20 cellular contexts compared by ENCODE assay signal in the genomic region with DNA sequence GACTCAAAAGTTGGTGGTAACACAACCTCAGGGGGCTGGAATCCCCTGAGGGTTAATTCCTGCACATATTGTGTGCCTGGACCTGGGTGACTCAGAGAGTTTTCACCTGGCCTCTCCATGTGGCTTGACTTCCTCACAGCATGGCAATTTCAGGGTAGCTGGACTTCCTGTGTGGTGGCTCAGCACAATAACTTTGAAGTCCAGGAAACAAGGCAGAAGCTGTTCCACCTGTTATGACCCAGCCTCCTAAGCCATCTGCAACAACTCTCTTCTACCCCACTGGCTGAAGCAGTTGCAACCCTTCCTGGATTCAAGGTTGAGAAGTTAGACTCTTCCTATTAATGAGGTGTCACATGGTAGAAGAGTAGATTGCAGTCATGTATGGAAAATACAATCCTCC.
"Had no signal": no experiment of that assay in that cellular context is flagged by ENCODE, and none has a peak within 500 bp of the region (broad histone marks: within the 10 kb centered on the region; RNA-seq: fewer than 3 reads in every experiment).

No MANE protein-coding gene starts in this region.

- H3K4me2 ChIP-seq: smooth muscle cell had no signal

- ATAC-seq: activated T-cell treated with anti-CD3 and anti-CD28 coated beads, Interleukin-2, amount 50 U/mL, for 72 hours; left lung; naive thymus-derived CD8-positive, alpha-beta T cell; T-helper 17 cell had no signal

- H3K4me1 ChIP-seq: adrenal gland, ascending aorta, left lung, sigmoid colon, upper lobe of left lung had no signal

- DNase-seq: activated CD4-positive, alpha-beta T cell treated with anti-CD3 and anti-CD28 coated beads for 4 hours; activated CD4-positive, alpha-beta T cell treated with anti-CD3 and anti-CD28 coated beads, Interleukin-2, amount 50 U/mL, for 48 hours; activated CD4-positive, CD25-positive, alpha-beta regulatory T cell; activated effector memory CD4-positive, alpha-beta T cell treated with anti-CD3 and anti-CD28 coated beads, Interleukin-2, amount 50 U/mL, for 16 hours; activated T-cell treated with anti-CD3 and anti-CD28 coated beads, Interleukin-2, amount 50 U/mL, for 72 hours; adrenal gland; brain microvascular endothelial cell; caudate nucleus; left lung; naive thymus-derived CD8-positive, alpha-beta T cell; retina; sigmoid colon; stimulated activated CD4-positive, alpha-beta T cell treated with anti-CD3 and anti-CD28 coated beads, Interleukin-15, amount 100 ng/mL, for 24 hours; stimulated activated naive CD4-positive, alpha-beta T cell; SW 1271; T-helper 17 cell; upper lobe of left lung had no signal

- H3K36me3 ChIP-seq: adrenal gland, ascending aorta, brain microvascular endothelial cell, left lung, sigmoid colon, upper lobe of left lung had no signal

- H3K27me3 ChIP-seq: adrenal gland, ascending aorta, brain microvascular endothelial cell, left lung, sigmoid colon, upper lobe of left lung had no signal

- H3K4me3 ChIP-seq: adrenal gland, ascending aorta, left lung, lung, sigmoid colon, smooth muscle cell, upper lobe of left lung had no signal

- H3K9me3 ChIP-seq: adrenal gland, ascending aorta, upper lobe of left lung had no signal

- H3K27ac ChIP-seq: adrenal gland, ascending aorta, brain microvascular endothelial cell, left lung, sigmoid colon, upper lobe of left lung had no signal
